In the genomic region with DNA sequence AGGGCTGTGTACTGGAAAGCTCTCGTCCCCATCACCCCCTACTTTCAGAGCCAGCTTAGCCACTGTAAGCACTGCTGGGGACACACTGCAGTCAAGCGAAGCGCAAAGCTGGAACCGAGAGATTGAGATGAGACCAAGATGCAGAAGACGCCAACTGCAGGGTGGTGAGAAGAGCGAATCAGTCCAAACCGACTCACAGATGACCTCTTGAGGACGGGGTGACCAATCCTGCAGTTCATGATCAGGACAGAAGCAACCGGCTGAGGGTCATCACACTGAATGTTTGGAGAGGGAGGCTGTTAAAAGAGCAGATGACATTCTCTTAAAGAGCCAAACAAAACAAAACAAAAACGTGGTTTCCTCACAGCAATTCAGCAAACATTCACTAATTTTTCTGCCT, we compare ENCODE assay signal across 1 cellular context.
TF ChIP-seq lines count a peak whose summit lies in the region.

No MANE protein-coding gene starts in this region.

TF ChIP-seq in GM12878, 131 proteins besides CTCF, POLR2A, EP300 and RAD21 (continued from another document):
- TF ChIP-seq NBN (IDR thresholded peaks at IDR 0.05) = 0 out of 2 replicates have a peak, but pooled peaks have one; percentile 31
- TF ChIP-seq SMC3 (IDR thresholded peaks at IDR 0.05; ENCODE audit: borderline replicate concordance, low read length) = peak; percentile 68; the same call in 1 of the 2 replicates
- TF ChIP-seq, protein P1, sequence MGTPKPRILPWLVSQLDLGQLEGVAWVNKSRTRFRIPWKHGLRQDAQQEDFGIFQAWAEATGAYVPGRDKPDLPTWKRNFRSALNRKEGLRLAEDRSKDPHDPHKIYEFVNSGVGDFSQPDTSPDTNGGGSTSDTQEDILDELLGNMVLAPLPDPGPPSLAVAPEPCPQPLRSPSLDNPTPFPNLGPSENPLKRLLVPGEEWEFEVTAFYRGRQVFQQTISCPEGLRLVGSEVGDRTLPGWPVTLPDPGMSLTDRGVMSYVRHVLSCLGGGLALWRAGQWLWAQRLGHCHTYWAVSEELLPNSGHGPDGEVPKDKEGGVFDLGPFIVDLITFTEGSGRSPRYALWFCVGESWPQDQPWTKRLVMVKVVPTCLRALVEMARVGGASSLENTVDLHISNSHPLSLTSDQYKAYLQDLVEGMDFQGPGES (IDR thresholded peaks at IDR 0.05) = no peak
- 0 out of 2 replicates have a peak, but pooled peaks have one; percentile 15 for TF ChIP-seq ATF7 (IDR thresholded peaks at IDR 0.05; ENCODE audit: low read depth)
- no peak for TF ChIP-seq KLF5 (IDR thresholded peaks at IDR 0.05; ENCODE audit: partially characterized antibody)
